In the genomic region with DNA sequence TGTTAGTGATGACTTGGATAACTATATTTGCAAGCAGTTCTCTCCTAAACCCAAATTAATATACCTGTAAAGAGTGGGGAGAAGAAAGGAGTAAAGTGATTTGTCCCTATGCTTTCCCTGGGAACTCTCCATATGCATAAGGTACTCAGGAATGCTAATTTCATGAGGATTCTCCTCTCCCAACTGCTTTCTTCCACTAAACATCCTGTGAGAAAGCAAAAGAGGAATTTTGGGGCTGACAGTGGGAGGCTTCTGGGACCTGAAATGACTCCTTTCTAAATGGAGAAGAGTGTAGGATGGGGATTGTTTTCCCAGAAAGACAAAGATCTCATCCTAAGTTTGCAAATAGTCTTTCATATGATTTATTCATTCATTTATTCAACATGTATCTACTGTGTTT, we compare ENCODE assay signal across 19 cellular contexts.
DNase-seq lines count a peak whose midpoint lies in the region; ATAC-seq, FAIRE-seq and TF ChIP-seq lines count a peak whose summit lies in the region.
"Had no signal": no experiment of that assay in that cellular context is flagged by ENCODE, and none has a peak within 500 bp of the region (broad histone marks: within the 10 kb centered on the region; RNA-seq: fewer than 3 reads in every experiment).

No MANE protein-coding gene starts in this region.

- H3K79me2 ChIP-seq in H1 (ENCODE audit: control insufficient read depth in 1 of 2, insufficient read depth in 2 of 2, low read length in 2 of 2) = no peaks in the 10 kb centered on the region

- H3K23me2 ChIP-seq in H1 (ENCODE audit: low read depth, low read length) = no peaks in the 10 kb centered on the region

- FAIRE-seq in H1 (lab: Jason Lieb, UNC) = peak; percentile 19
- FAIRE-seq: GM12891, GM18507 had no signal

- no peaks in the 10 kb centered on the region for H3K36me3 ChIP-seq in HUES48 (ENCODE audit: control insufficient read depth, insufficient read depth, low read length)
- no peaks in the 10 kb centered on the region for H3K36me3 ChIP-seq in H1 (ENCODE audit: control insufficient read depth in 2 of 4, insufficient read depth in 4 of 4, low read length in 3 of 4)
- H3K36me3 ChIP-seq in iPS-18a (ENCODE audit: control insufficient read depth, low read depth, low read length) = no peaks in the 10 kb centered on the region
- H3K36me3 ChIP-seq: BLaER1 treated with 17β-estradiol and CSF1 and Interleukin-3, amounts not matched to agents 10 nM and 100 nM; HAP-1 had no signal

- H2BK12ac ChIP-seq in H1 (ENCODE audit: low read depth, low read length) = no peak overlapping the region

- H3K9ac ChIP-seq in HUES48 (ENCODE audit: low read depth, low read length) = no peak overlapping the region
- H3K9ac ChIP-seq in H1 (replicated peaks in 1 of 4; ENCODE audit: extremely low read depth in 1 of 4, low read depth in 3 of 4, low read length in 3 of 4) = no peak overlapping the region
- H3K9ac ChIP-seq in iPS-18a (ENCODE audit: low read length) = no peak overlapping the region
- H3K9ac ChIP-seq: BLaER1 treated with 17β-estradiol and CSF1 and Interleukin-3, amounts not matched to agents 10 nM and 100 nM had no signal

- TF ChIP-seq CTCF in H1 (IDR thresholded peaks at IDR 0.05; ENCODE audit: control extremely low read depth in 1 of 3, insufficient read depth in 1 of 3, low read depth in 1 of 3, low read length in 3 of 3) = no peak

- no peaks in the 10 kb centered on the region for H3K79me1 ChIP-seq in H1 (ENCODE audit: low read depth, low read length)

- no peak overlapping the region for H3K18ac ChIP-seq in H1 (ENCODE audit: extremely low read depth, low read length)

- H3K9me3 ChIP-seq in HUES48 (ENCODE audit: control insufficient read depth, insufficient read depth, low read length) (no peaks in the 10 kb centered on the region), H1 (ENCODE audit: insufficient read depth in 2 of 2, low read depth in 1 of 2, low read length in 1 of 2) (no peaks in the 10 kb centered on the region), iPS-18a (ENCODE audit: control insufficient read depth, low read depth, low read length) (no peaks in the 10 kb centered on the region)
- H3K9me3 ChIP-seq: BLaER1 treated with 17β-estradiol and CSF1 and Interleukin-3, amounts not matched to agents 10 nM and 100 nM; HAP-1 had no signal

- H3K4me3 ChIP-seq in HUES48 (ENCODE audit: low read depth, low read length) = no peak overlapping the region
- H3K4me3 ChIP-seq in H1 (ENCODE audit: extremely low read depth in 1 of 4, insufficient read depth in 2 of 4, low read depth in 3 of 4, low read length in 4 of 4) = no peak overlapping the region
- H3K4me3 ChIP-seq in iPS-18a (ENCODE audit: low read length) = peak overlapping the region; percentile 11
- H3K4me3 ChIP-seq: BLaER1 treated with 17β-estradiol and CSF1 and Interleukin-3, amounts not matched to agents 10 nM and 100 nM; HAP-1 had no signal

- H3K4ac ChIP-seq in H1 (replicated peaks; ENCODE audit: insufficient read length, low read depth, low read length) = no peak overlapping the region

- no peak overlapping the region for H2BK120ac ChIP-seq in H1 (replicated peaks; ENCODE audit: low read depth, low read length)

- H4K20me1 ChIP-seq in H1 (replicated peaks in 1 of 2; ENCODE audit: control insufficient read depth in 1 of 2, insufficient read depth in 2 of 2, low read length in 2 of 2) = no peaks in the 10 kb centered on the region
- H4K20me1 ChIP-seq: BLaER1 treated with 17β-estradiol and CSF1 and Interleukin-3, amounts not matched to agents 10 nM and 100 nM had no signal

- H3K27ac ChIP-seq in HUES48 (ENCODE audit: low read depth, low read length) (peak overlapping the region; percentile 84), H1 (ENCODE audit: low read depth, low read length) (no peak overlapping the region), iPS-18a (ENCODE audit: low read length) (no peak overlapping the region)
- H3K27ac ChIP-seq: BLaER1 treated with 17β-estradiol and CSF1 and Interleukin-3, amounts not matched to agents 10 nM and 100 nM had no signal

- H2BK15ac ChIP-seq in H1 (ENCODE audit: low read length) = no peak overlapping the region

- no peak overlapping the region for H3K56ac ChIP-seq in H1 (replicated peaks; ENCODE audit: insufficient read length, low read depth, low read length)

- no peak overlapping the region for H4K8ac ChIP-seq in H1 (ENCODE audit: extremely low read depth, insufficient read depth, low read length)

- H2AK5ac ChIP-seq in H1 (ENCODE audit: low read depth, low read length) = no peak overlapping the region

- H3K4me1 ChIP-seq in HUES48 (ENCODE audit: control insufficient read depth, insufficient read depth, low read length) (peaks cover 23% of the 10 kb centered on the region), H1 (replicated peaks in 1 of 4; ENCODE audit: control insufficient read depth in 3 of 4, insufficient read depth in 4 of 4, low read length in 3 of 4) (peaks cover 0 to 19% (median 7%) of the 10 kb centered on the region in 4 experiments; a peak in 4 of 7 replicates), iPS-18a (ENCODE audit: control insufficient read depth, low read depth, low read length) (peaks cover 25% of the 10 kb centered on the region)
- H3K4me1 ChIP-seq: HAP-1 had no signal

- H3K14ac ChIP-seq in H1 (ENCODE audit: insufficient read length) = no peak overlapping the region

- DNase-seq in H1 (ENCODE audit: low read depth in 1 of 2, low spot score in 2 of 2) = no peak
- DNase-seq in GF-D8 (lab: John Stamatoyannopoulos, UW) = no peak
- no peak for DNase-seq in NCI-H1092 (lab: John Stamatoyannopoulos, UW)
- no peak for DNase-seq in hypothalamus (lab: John Stamatoyannopoulos, UW)
- DNase-seq: CD4-positive, CD25-positive, alpha-beta regulatory T cell; CD8-positive, alpha-beta memory T cell; COR-L47; DMS 273 treated with DMSO at 0.1 percent for 48 hours; DMS53; DND-41; EL; GOT3 had no signal

- no peak overlapping the region for H4K5ac ChIP-seq in H1 (ENCODE audit: insufficient read length, low read depth, low read length)

- no peak overlapping the region for H2BK20ac ChIP-seq in H1 (ENCODE audit: low read length)

- TF ChIP-seq POLR2A in H1 (IDR thresholded peaks at IDR 0.05; ENCODE audit: control extremely low read depth in 1 of 2, low read depth in 2 of 2, low read length in 2 of 2) = no peak

- no peak for TF ChIP-seq RAD21 in H1 (IDR thresholded peaks at IDR 0.05 in 1 of 2, conservative IDR thresholded peaks at IDR 0.05 in 1 of 2; ENCODE audit: low read depth in 2 of 2, low read length in 2 of 2)

- no peak overlapping the region for H4K91ac ChIP-seq in H1 (replicated peaks; ENCODE audit: insufficient read length, low read length)

- CTCF ChIA-PET in H1 (lab: Charles Lee; ENCODE audit: partially characterized antibody) = interaction anchor here (0.6 to 3.0 kb wide), 5 partner anchors 9 to 108 kb away, joined by 3 to 11 read pairs (median 5); no protein-coding TSS in a partner anchor

- H2AFZ ChIP-seq in H1 (ENCODE audit: low read length) = no peak overlapping the region

- no peak for TF ChIP-seq EP300 in H1 (IDR thresholded peaks at IDR 0.05; ENCODE audit: borderline replicate concordance in 1 of 2, low read depth in 2 of 2, low read length in 2 of 2)

- POLR2A ChIA-PET in H1 (lab: Charles Lee; ENCODE audit: partially characterized antibody) = no interaction called here

- no peak for ATAC-seq in GM18498 (IDR thresholded peaks at IDR 0.05; ENCODE audit: unreplicated experiment)

- no peak overlapping the region for H3K23ac ChIP-seq in H1 (ENCODE audit: insufficient read length)

- H2BK5ac ChIP-seq in H1 (ENCODE audit: low read depth, low read length) = no peak overlapping the region

- no peaks in the 10 kb centered on the region for H3K27me3 ChIP-seq in HUES48 (ENCODE audit: control insufficient read depth, insufficient read depth, low read length)
- H3K27me3 ChIP-seq in H1 (replicated peaks in 1 of 4; ENCODE audit: control insufficient read depth in 3 of 4, extremely low read depth in 1 of 4, insufficient read depth in 3 of 4, low read length in 3 of 4) = no peaks in the 10 kb centered on the region
- H3K27me3 ChIP-seq in iPS-18a (ENCODE audit: control insufficient read depth, insufficient read depth, low read length) = no peaks in the 10 kb centered on the region
- H3K27me3 ChIP-seq: BLaER1 treated with 17β-estradiol and CSF1 and Interleukin-3, amounts not matched to agents 10 nM and 100 nM had no signal

- H3K4me2 ChIP-seq in H1 (ENCODE audit: insufficient read depth in 1 of 2, low read depth in 2 of 2, low read length in 2 of 2) = no peak overlapping the region
- H3K4me2 ChIP-seq: BLaER1 treated with 17β-estradiol and CSF1 and Interleukin-3, amounts not matched to agents 10 nM and 100 nM had no signal

TF ChIP-seq in H1, 55 proteins besides CTCF, POLR2A, EP300 and RAD21:
- TF ChIP-seq KDM1A (IDR thresholded peaks at IDR 0.05; ENCODE audit: borderline replicate concordance, low read length) (no peak), TEAD4 (IDR thresholded peaks at IDR 0.05; ENCODE audit: low read depth, low read length) (0 out of 2 replicates have a peak, but pooled peaks have one; percentile 18)
